1 cellular context compared by ENCODE assay signal in the genomic region with DNA sequence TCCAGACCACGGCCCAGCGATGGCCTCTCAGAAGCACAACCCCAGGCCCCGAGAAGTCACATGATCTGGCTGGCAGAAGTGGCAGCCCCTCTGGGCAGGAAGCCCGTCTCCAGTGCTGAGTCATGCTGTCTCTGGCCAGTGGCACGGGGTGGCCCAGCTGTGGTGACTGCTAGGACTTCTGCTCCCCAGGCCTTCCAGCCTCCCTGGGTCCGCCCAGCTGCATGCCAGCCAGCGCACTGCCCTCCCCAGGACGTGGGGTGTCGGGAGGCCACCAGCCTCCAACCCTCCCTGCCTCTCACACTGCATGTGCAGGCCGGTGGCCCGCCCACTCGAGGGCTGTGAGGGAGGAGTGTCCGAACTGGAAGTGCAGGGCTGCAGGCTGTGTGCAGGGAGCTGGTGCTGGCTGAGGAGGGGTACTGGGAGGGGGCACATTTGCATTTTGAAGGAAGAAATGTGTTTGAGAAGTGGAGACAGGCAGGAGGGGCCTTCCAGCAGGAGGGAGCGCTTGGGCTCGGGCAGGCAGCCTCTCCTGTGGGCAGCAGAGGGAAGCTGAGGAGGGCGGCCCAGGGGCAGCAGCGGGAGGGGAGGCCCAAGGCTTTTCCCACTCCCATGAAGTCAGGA.
TF ChIP-seq lines count a peak whose summit lies in the region.

No MANE protein-coding gene starts in this region.

TF ChIP-seq in SK-N-SH treated with all-trans-retinoic acid at 6 μM for 48 hours, 23 proteins besides CTCF, POLR2A, EP300 and RAD21 (continued from another document):
- TF ChIP-seq, protein P1, sequence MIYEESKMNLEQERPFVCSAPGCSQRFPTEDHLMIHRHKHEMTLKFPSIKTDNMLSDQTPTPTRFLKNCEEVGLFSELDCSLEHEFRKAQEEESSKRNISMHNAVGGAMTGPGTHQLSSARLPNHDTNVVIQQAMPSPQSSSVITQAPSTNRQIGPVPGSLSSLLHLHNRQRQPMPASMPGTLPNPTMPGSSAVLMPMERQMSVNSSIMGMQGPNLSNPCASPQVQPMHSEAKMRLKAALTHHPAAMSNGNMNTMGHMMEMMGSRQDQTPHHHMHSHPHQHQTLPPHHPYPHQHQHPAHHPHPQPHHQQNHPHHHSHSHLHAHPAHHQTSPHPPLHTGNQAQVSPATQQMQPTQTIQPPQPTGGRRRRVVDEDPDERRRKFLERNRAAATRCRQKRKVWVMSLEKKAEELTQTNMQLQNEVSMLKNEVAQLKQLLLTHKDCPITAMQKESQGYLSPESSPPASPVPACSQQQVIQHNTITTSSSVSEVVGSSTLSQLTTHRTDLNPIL (CRISPR knock-in tag; IDR thresholded peaks at IDR 0.05; ENCODE audit: low read depth) = no peak
- TF ChIP-seq ZNF565 (CRISPR knock-in tag; conservative IDR thresholded peaks at IDR 0.05; ENCODE audit: low read depth) (0 out of 2 replicates have a peak, but pooled peaks have one; percentile 54), ESRRG (CRISPR knock-in tag; IDR thresholded peaks at IDR 0.05) (no peak), TOX (CRISPR knock-in tag; IDR thresholded peaks at IDR 0.05; ENCODE audit: borderline replicate concordance) (no peak), ZNF8 (CRISPR knock-in tag; IDR thresholded peaks at IDR 0.05) (no peak), BACH2 (CRISPR knock-in tag; IDR thresholded peaks at IDR 0.05; ENCODE audit: borderline replicate concordance) (peak; percentile 90; the same call in 1 of the 2 replicates), OSR1 (CRISPR knock-in tag; IDR thresholded peaks at IDR 0.05) (no peak), TCF4 (CRISPR knock-in tag; IDR thresholded peaks at IDR 0.05; ENCODE audit: borderline replicate concordance) (peak; percentile 34; the same call in 1 of the 2 replicates), CSDC2 (CRISPR knock-in tag; IDR thresholded peaks at IDR 0.05) (no peak)
- TF ChIP-seq, protein P2, sequence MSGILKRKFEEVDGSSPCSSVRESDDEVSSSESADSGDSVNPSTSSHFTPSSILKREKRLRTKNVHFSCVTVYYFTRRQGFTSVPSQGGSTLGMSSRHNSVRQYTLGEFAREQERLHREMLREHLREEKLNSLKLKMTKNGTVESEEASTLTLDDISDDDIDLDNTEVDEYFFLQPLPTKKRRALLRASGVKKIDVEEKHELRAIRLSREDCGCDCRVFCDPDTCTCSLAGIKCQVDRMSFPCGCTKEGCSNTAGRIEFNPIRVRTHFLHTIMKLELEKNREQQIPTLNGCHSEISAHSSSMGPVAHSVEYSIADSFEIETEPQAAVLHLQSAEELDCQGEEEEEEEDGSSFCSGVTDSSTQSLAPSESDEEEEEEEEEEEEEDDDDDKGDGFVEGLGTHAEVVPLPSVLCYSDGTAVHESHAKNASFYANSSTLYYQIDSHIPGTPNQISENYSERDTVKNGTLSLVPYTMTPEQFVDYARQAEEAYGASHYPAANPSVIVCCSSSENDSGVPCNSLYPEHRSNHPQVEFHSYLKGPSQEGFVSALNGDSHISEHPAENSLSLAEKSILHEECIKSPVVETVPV (CRISPR knock-in tag; IDR thresholded peaks at IDR 0.05) = no peak
